ENCODE assay signal across 8 cellular contexts in genomic region chr7:129271500-129272355, GRCh38. TPM values are rescaled to one million over a fixed set of nuclear protein-coding genes. Genes with fewer than 3 reads are reported as not detected.
A peak's percentile ranks its signal among the peaks of the same experiment; 100 is the strongest.
DNase-seq lines count a peak whose midpoint lies in the region; ATAC-seq and TF ChIP-seq lines count a peak whose summit lies in the region.

No MANE protein-coding gene starts in this region.

- H3K27me3 ChIP-seq in CD4-positive, alpha-beta T cell (ENCODE audit: control insufficient read depth, insufficient read depth, low read length): no peaks in the 10 kb centered on the region
- H3K27me3 ChIP-seq in upper lobe of left lung: no peaks in the 10 kb centered on the region

- TF ChIP-seq EP300 in upper lobe of left lung (IDR thresholded peaks at IDR 0.05): no peak

- no peak overlapping the region for H3K27ac ChIP-seq in CD4-positive, alpha-beta T cell (ENCODE audit: low read depth, low read length)
- no peak overlapping the region for H3K27ac ChIP-seq in upper lobe of left lung

- peaks cover 6% of the 10 kb centered on the region for H3K4me1 Mint-ChIP-seq in CD4-positive, alpha-beta T cell (ENCODE audit: low read depth)

- no peaks in the 10 kb centered on the region for H3K27me3 Mint-ChIP-seq in CD4-positive, alpha-beta T cell

- TF ChIP-seq CTCF in CD4-positive, alpha-beta T cell (IDR thresholded peaks at IDR 0.05): peak; percentile 83
- peak; percentile 45 to 71 (median 66) for TF ChIP-seq CTCF in upper lobe of left lung (IDR thresholded peaks at IDR 0.05)

- CTCF ChIA-PET in CD4-positive, alpha-beta T cell (lab: Charles Lee): interaction anchor here (0.7 to 6.2 kb wide), 8 partner anchors 10 to 739 kb away, joined by 3 to 92 read pairs (median 4); partner anchors contain the start of gene AHCYL2

- no peaks in the 10 kb centered on the region for H3K9me3 Mint-ChIP-seq in CD4-positive, alpha-beta T cell

- POLR2A ChIA-PET in CD4-positive, alpha-beta T cell (lab: Charles Lee): interaction anchor here (0.6 to 2.7 kb wide), 5 partner anchors 12 to 146 kb away, joined by 3 to 14 read pairs (median 4); partner anchors contain the start of gene AHCYL2

- no peaks in the 10 kb centered on the region for H3K4me1 ChIP-seq in upper lobe of left lung

- TF ChIP-seq POLR2A in erythroblast (IDR thresholded peaks at IDR 0.05; ENCODE audit: low read length) (no peak), upper lobe of left lung (IDR thresholded peaks at IDR 0.05) (no peak)

- H3K36me3 ChIP-seq in upper lobe of left lung: peaks cover 0 to 6% (median 0%) of the 10 kb centered on the region in 4 donors

- peak; percentile 31 to 63 (median 47) for DNase-seq in CD4-positive, alpha-beta T cell
- peak; percentile 61 for DNase-seq in NCI-H748 (lab: John Stamatoyannopoulos, UW; ENCODE audit: unreplicated experiment)
- DNase-seq in activated CD8-positive, alpha-beta memory T cell treated with anti-CD3 and anti-CD28 coated beads for 24 hours: peak; percentile 65
- DNase-seq in erythroblast (lab: John Stamatoyannopoulos, UW): peak; percentile 72 to 78
- DNase-seq in non-pigmented ciliary epithelial cell (ENCODE audit: low read depth): peak; percentile 19
- DNase-seq in upper lobe of left lung: peak in 1 of 2 donors; percentile 35
- DNase-seq in GM19238 (ENCODE audit: insufficient read length, low spot score): no peak

- peak; percentile 100 for ATAC-seq in CD4-positive, alpha-beta T cell (ENCODE audit: poor library complexity)
- ATAC-seq in GM21619 (IDR thresholded peaks at IDR 0.05; ENCODE audit: unreplicated experiment): peak; percentile 65
- ATAC-seq in upper lobe of left lung (ENCODE audit: low FRiP score in 2 of 2): peak in 1 of 2 donors; percentile 87

- no peak overlapping the region for H3K27ac Mint-ChIP-seq in CD4-positive, alpha-beta T cell

- intact Hi-C loops in CD4-positive, alpha-beta T cell (cut with DNase I, micrococcal nuclease): loop anchor here (1.0 to 5.0 kb wide), 3 partner anchors 53 to 109 kb away; no protein-coding TSS in a partner anchor

- H3K4me3 Mint-ChIP-seq in CD4-positive, alpha-beta T cell: no peak overlapping the region

- no peaks in the 10 kb centered on the region for H3K9me3 ChIP-seq in CD4-positive, alpha-beta T cell (ENCODE audit: control insufficient read depth, low read length)
- H3K9me3 ChIP-seq in upper lobe of left lung: peaks cover 0 to 6% (median 0%) of the 10 kb centered on the region in 4 donors

- H3K4me3 ChIP-seq in upper lobe of left lung: peak overlapping the region in 1 of 4 donors; percentile 13

- 61 to 67% methylated on average over 5 of the region's 5 CpGs for WGBS in upper lobe of left lung, 2 donors

- H3K36me3 Mint-ChIP-seq in CD4-positive, alpha-beta T cell (ENCODE audit: low read depth): no peaks in the 10 kb centered on the region

RNA-seq across cellular contexts. Expression of gene AHCYL2, which starts 46.9 kb away (rescaled TPM):
- total RNA-seq in CD4-positive, alpha-beta T cell: 1 to 10 TPM; 5.8 to 6.0 TPM
- 100 to 1,000 TPM in 4 of 6 donors, 10 to 100 TPM in 2; 41.9 to 197 (median 110) TPM for total RNA-seq in upper lobe of left lung

Comparison
In these comparisons a context has a peak if more than half of its experiments do, and no peak if none do; other contexts are left out.
1. RNA of gene AHCYL2, which starts 46.9 kb away (total RNA-seq): 41.9 to 197 TPM in upper lobe of left lung; 5.8 to 6.0 TPM in CD4-positive, alpha-beta T cell; every median in the first group is over 4 times any median in the second.